25 cellular contexts compared by ENCODE assay signal in the genomic region with DNA sequence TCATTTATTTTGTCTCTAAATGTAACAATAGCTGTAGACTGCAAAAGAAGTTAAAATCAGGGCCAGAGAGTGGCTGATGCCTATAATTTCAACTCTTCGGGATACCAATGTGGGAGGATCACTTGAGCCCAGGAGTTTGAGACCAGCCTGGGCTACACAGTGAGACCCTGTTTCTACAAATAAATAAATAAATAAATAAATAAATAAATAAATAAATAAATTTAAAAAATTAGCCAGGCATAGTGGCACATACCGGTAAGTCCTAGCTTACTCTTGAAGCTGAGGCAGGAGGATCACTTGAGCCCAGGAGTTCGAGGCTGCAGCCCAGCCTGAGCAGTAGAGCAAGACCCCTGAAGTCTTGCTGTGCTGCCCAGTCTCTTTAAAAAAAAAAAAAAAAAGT.
DNase-seq lines count a peak whose midpoint lies in the region; ATAC-seq, FAIRE-seq and TF ChIP-seq lines count a peak whose summit lies in the region.
"Had no signal": no experiment of that assay in that cellular context is flagged by ENCODE, and none has a peak within 500 bp of the region (broad histone marks: within the 10 kb centered on the region; RNA-seq: fewer than 3 reads in every experiment).

No MANE protein-coding gene starts in this region.

- H3K27ac Mint-ChIP-seq in WTC11 (no peak overlapping the region), endodermal cell (no peak overlapping the region)
- H3K27ac Mint-ChIP-seq: CD4-positive, CD25-positive, alpha-beta regulatory T cell; CD8-positive, alpha-beta memory T cell had no signal

- FAIRE-seq in A549 (lab: Jason Lieb, UNC) = no peak
- FAIRE-seq: GM12878, GM12892, GM18507 had no signal

- H2AFZ ChIP-seq in Karpas-422 (ENCODE audit: low read length) = no peak overlapping the region

- peaks cover 51% of the 10 kb centered on the region for H3K4me1 ChIP-seq in A549
- H3K4me1 ChIP-seq in endodermal cell (ENCODE audit: control insufficient read depth, insufficient read depth, low read length) = peaks cover 18% of the 10 kb centered on the region
- no peaks in the 10 kb centered on the region for H3K4me1 ChIP-seq in Karpas-422 (ENCODE audit: low read length)
- H3K4me1 ChIP-seq: BE2C, BLaER1 had no signal

- no peak for TF ChIP-seq RAD21 in A549 (conservative IDR thresholded peaks at IDR 0.05 in 1 of 2, IDR thresholded peaks at IDR 0.05 in 1 of 2)

- POLR2A ChIA-PET in A549 (lab: Yijun Ruan, JAX) (no interaction called here), WTC11 (lab: Charles Lee) (interaction anchor here (2.2 kb wide), 1 partner anchor 80 kb away, joined by 7 read pairs; no protein-coding TSS in a partner anchor)

- H3K4me1 Mint-ChIP-seq in WTC11 = peaks cover 83% of the 10 kb centered on the region
- peaks cover 50% of the 10 kb centered on the region for H3K4me1 Mint-ChIP-seq in endodermal cell
- H3K4me1 Mint-ChIP-seq: CD4-positive, CD25-positive, alpha-beta regulatory T cell had no signal

- H3K36me3 ChIP-seq in endodermal cell (ENCODE audit: control insufficient read depth, insufficient read depth, low read length) = peaks cover 21% of the 10 kb centered on the region
- no peaks in the 10 kb centered on the region for H3K36me3 ChIP-seq in Karpas-422 (ENCODE audit: insufficient read depth, low read length)
- H3K36me3 ChIP-seq: BE2C, BLaER1 had no signal

- H3K4me3 ChIP-seq in A549 (no peak overlapping the region), endodermal cell (ENCODE audit: low read length) (peak overlapping the region; percentile 0), Karpas-422 (ENCODE audit: low read length) (no peak overlapping the region)
- H3K4me3 ChIP-seq: BLaER1, GM12878 had no signal

- H3K4me2 ChIP-seq in A549 (no peak overlapping the region), Karpas-422 (ENCODE audit: low read depth, low read length, poor library complexity, severe bottlenecking) (no peak overlapping the region)
- H3K4me2 ChIP-seq: BLaER1 had no signal

- TF ChIP-seq POLR2A in A549 (IDR thresholded peaks at IDR 0.05; ENCODE audit: low read length) = no peak

- H3K27me3 ChIP-seq in endodermal cell (ENCODE audit: control insufficient read depth, insufficient read depth, low read length, poor library complexity, severe bottlenecking) (no peaks in the 10 kb centered on the region), Karpas-422 (ENCODE audit: low read length) (no peaks in the 10 kb centered on the region)
- H3K27me3 ChIP-seq: BE2C, BLaER1 had no signal

- H4K20me1 ChIP-seq in Karpas-422 (ENCODE audit: insufficient read depth, low read depth, low read length) = no peaks in the 10 kb centered on the region
- H4K20me1 ChIP-seq: BLaER1 had no signal

- CTCF ChIA-PET in A549 (lab: Yijun Ruan, JAX) (interaction anchor here (0.6 to 1.2 kb wide), 3 partner anchors 15 to 1700 kb away, joined by 3 read pairs; no protein-coding TSS in a partner anchor), WTC11 (lab: Charles Lee) (interaction anchor here (1.6 kb wide), 1 partner anchor 105 kb away, joined by 6 read pairs; no protein-coding TSS in a partner anchor)

- no peak for TF ChIP-seq EP300 in A549 (IDR thresholded peaks at IDR 0.05)

- H3K9me2 ChIP-seq in Karpas-422 (replicated peaks; ENCODE audit: insufficient read depth, low read length) = no peaks in the 10 kb centered on the region

- TF ChIP-seq CTCF in A549 (IDR thresholded peaks at IDR 0.05) (no peak), WTC11 (IDR thresholded peaks at IDR 0.05) (no peak), endodermal cell (conservative IDR thresholded peaks at IDR 0.05) (no peak)

- H3K9ac ChIP-seq in endodermal cell (ENCODE audit: extremely low read depth, low read length, poor library complexity, severe bottlenecking) (no peak overlapping the region), Karpas-422 (ENCODE audit: low read length) (no peak overlapping the region)
- H3K9ac ChIP-seq: BLaER1 had no signal

- no peaks in the 10 kb centered on the region for H3K9me3 Mint-ChIP-seq in WTC11
- H3K9me3 Mint-ChIP-seq in endodermal cell = peaks cover 3% of the 10 kb centered on the region
- H3K9me3 Mint-ChIP-seq: CD14-positive monocyte; CD8-positive, alpha-beta memory T cell had no signal

- no peaks in the 10 kb centered on the region for H3K9me3 ChIP-seq in A549
- peaks cover 18% of the 10 kb centered on the region for H3K9me3 ChIP-seq in endodermal cell (ENCODE audit: control insufficient read depth, low read length)
- H3K9me3 ChIP-seq in Karpas-422 (ENCODE audit: low read length) = no peaks in the 10 kb centered on the region
- H3K9me3 ChIP-seq: BE2C, BLaER1 had no signal

- ATAC-seq in A549 (no peak), WTC11 (no peak), HG03045 (IDR thresholded peaks at IDR 0.05; ENCODE audit: unreplicated experiment) (no peak)
- ATAC-seq: GM12878 had no signal

- H3K4me3 Mint-ChIP-seq in WTC11 (no peak overlapping the region), endodermal cell (no peak overlapping the region)
- H3K4me3 Mint-ChIP-seq: CD14-positive monocyte; CD4-positive, alpha-beta memory T cell; CD4-positive, CD25-positive, alpha-beta regulatory T cell; CD8-positive, alpha-beta memory T cell had no signal

- H3K27me3 Mint-ChIP-seq in WTC11 (ENCODE audit: low read depth) (no peaks in the 10 kb centered on the region), endodermal cell (ENCODE audit: insufficient read depth) (no peaks in the 10 kb centered on the region)
- H3K27me3 Mint-ChIP-seq: CD4-positive, CD25-positive, alpha-beta regulatory T cell had no signal

- no peaks in the 10 kb centered on the region for H3K79me2 ChIP-seq in Karpas-422 (ENCODE audit: low read length)

- 34% methylated on average over 3 of the region's 3 CpGs for WGBS in A549 (ENCODE audit: missing lambda C conversion rate)
- WGBS in endodermal cell (ENCODE audit: insufficient coverage in 1 of 2, insufficient read length in 1 of 2), 2 experiments = 0 to 32% methylated on average over 2 to 3 of the region's 3 CpGs

- H3K36me3 Mint-ChIP-seq in WTC11 (no peaks in the 10 kb centered on the region), endodermal cell (ENCODE audit: low read depth) (peaks cover 9% of the 10 kb centered on the region)
- H3K36me3 Mint-ChIP-seq: CD14-positive monocyte; CD4-positive, alpha-beta memory T cell; CD4-positive, CD25-positive, alpha-beta regulatory T cell; CD8-positive, alpha-beta memory T cell had no signal

- H3K27ac ChIP-seq in A549 = no peak overlapping the region
- no peak overlapping the region for H3K27ac ChIP-seq in endodermal cell (ENCODE audit: low read depth, low read length)
- no peak overlapping the region for H3K27ac ChIP-seq in Karpas-422 (ENCODE audit: low read length)
- H3K27ac ChIP-seq: 22Rv1, BLaER1 had no signal

- DNase-seq in A549 (ENCODE audit: low read depth in 1 of 2, low spot score in 1 of 2) (no peak), WTC11 (ENCODE audit: low spot score) (no peak), endodermal cell (no peak), Karpas-422 (no peak)
- DNase-seq: ACHN; BE2C; C1 segment of cervical spinal cord; CD4-positive, alpha-beta memory T cell; CD8-positive, alpha-beta memory T cell; COR-L47; DMS 273 treated with DMSO at 0.1 percent for 48 hours; DMS153; DMS53; DMS79; DND-41; EL; GDM1 had no signal

TF ChIP-seq in A549, 52 proteins besides CTCF, POLR2A, EP300 and RAD21:
- TF ChIP-seq ZC3H11A (IDR thresholded peaks at IDR 0.05) = peak; percentile 47
- no peak for TF ChIP-seq KDM1A (IDR thresholded peaks at IDR 0.05; ENCODE audit: low read depth)
- no peak for TF ChIP-seq SREBF2 (IDR thresholded peaks at IDR 0.05)

TF ChIP-seq in WTC11, 78 proteins besides CTCF, POLR2A, EP300 and RAD21:
- TF ChIP-seq, protein P1, sequence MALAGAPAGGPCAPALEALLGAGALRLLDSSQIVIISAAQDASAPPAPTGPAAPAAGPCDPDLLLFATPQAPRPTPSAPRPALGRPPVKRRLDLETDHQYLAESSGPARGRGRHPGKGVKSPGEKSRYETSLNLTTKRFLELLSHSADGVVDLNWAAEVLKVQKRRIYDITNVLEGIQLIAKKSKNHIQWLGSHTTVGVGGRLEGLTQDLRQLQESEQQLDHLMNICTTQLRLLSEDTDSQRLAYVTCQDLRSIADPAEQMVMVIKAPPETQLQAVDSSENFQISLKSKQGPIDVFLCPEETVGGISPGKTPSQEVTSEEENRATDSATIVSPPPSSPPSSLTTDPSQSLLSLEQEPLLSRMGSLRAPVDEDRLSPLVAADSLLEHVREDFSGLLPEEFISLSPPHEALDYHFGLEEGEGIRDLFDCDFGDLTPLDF (CRISPR knock-in tag; IDR thresholded peaks at IDR 0.05) = no peak
- peak; percentile 81; the same call in 1 of the 2 replicates for TF ChIP-seq ZNF121 (CRISPR knock-in tag; IDR thresholded peaks at IDR 0.05)
TF ChIP-seq in WTC11: peak in this region for 1.
